Comparison of ENCODE assay signal across 30 cellular contexts in genomic region chr2:231894566-231895380, GRCh38. TPM values are rescaled to one million over a fixed set of nuclear protein-coding genes. Genes with fewer than 3 reads are reported as not detected.
"Had no signal": no experiment of that assay in that cellular context is flagged by ENCODE, and none has a peak within 500 bp of the region (broad histone marks: within the 10 kb centered on the region; RNA-seq: fewer than 3 reads in every experiment).

No MANE protein-coding gene starts in this region.

- FAIRE-seq: astrocyte had no signal

- H3K27me3 Mint-ChIP-seq: stimulated activated memory B cell treated with anti-CD40 and anti-IgM and Interleukin-4, amounts not matched to agents 10 μg/mL and 1 μg/mL and 100 μg/mL, for 72 hours; stimulated activated naive CD8-positive, alpha-beta T cell treated with anti-CD3 and anti-CD28 coated beads, Interleukin-15, amount 100 ng/mL, for 72 hours had no signal

- H3K36me3 ChIP-seq: brain microvascular endothelial cell, heart left ventricle, left lung, uterus had no signal

- H3K4me1 Mint-ChIP-seq: activated B cell treated with CpG ODN at 0.5 μM for 24 hours; activated naive CD4-positive, alpha-beta T cell treated with anti-CD3 and anti-CD28 coated beads, Interleukin-2, amount 10 ng/mL, durations not matched to agents 7 days and 5 days; immature natural killer cell; neural crest cell; stimulated activated memory B cell treated with anti-CD40 and anti-IgM and Interleukin-4, amounts not matched to agents 10 μg/mL and 1 μg/mL and 100 μg/mL, for 72 hours; stimulated activated naive CD8-positive, alpha-beta T cell treated with anti-CD3 and anti-CD28 coated beads, Interleukin-15, amount 100 ng/mL, for 72 hours had no signal

- H3K27ac ChIP-seq: brain microvascular endothelial cell, foreskin keratinocyte, heart left ventricle, left lung, uterus had no signal

- H3K36me3 Mint-ChIP-seq: activated naive CD4-positive, alpha-beta T cell treated with anti-CD3 and anti-CD28 coated beads, Interleukin-2, amount 10 ng/mL, durations not matched to agents 7 days and 5 days; immature natural killer cell; stimulated activated memory B cell treated with anti-CD40 and anti-IgM and Interleukin-4, amounts not matched to agents 10 μg/mL and 1 μg/mL and 100 μg/mL, for 72 hours; type B pancreatic cell had no signal

- H3K4me1 ChIP-seq: foreskin keratinocyte, heart left ventricle, left lung, uterus had no signal

- ATAC-seq: activated T-cell treated with anti-CD3 and anti-CD28 coated beads, Interleukin-2, amount 50 U/mL, for 72 hours; esophagus mucosa; foreskin keratinocyte; heart left ventricle; left lung; right cardiac atrium; stimulated activated memory B cell treated with anti-CD40 and anti-IgM and Interleukin-4, amounts not matched to agents 10 μg/mL and 1 μg/mL and 100 μg/mL, for 72 hours; stimulated activated naive CD8-positive, alpha-beta T cell treated with anti-CD3 and anti-CD28 coated beads, Interleukin-15, amount 100 ng/mL, for 72 hours had no signal

- H3K4me3 ChIP-seq: heart left ventricle, left lung, lung, uterus had no signal

- H3K9me3 Mint-ChIP-seq: activated B cell treated with CpG ODN at 0.5 μM for 24 hours; activated naive CD4-positive, alpha-beta T cell treated with anti-CD3 and anti-CD28 coated beads, Interleukin-2, amount 10 ng/mL, durations not matched to agents 7 days and 5 days; activated T-cell treated with anti-CD3 and anti-CD28 coated beads, Interleukin-2, amount 50 U/mL, for 72 hours; immature natural killer cell; neural crest cell; stimulated activated memory B cell treated with anti-CD40 and anti-IgM and Interleukin-4, amounts not matched to agents 10 μg/mL and 1 μg/mL and 100 μg/mL, for 72 hours; stimulated activated naive CD8-positive, alpha-beta T cell treated with anti-CD3 and anti-CD28 coated beads, Interleukin-15, amount 100 ng/mL, for 72 hours; type B pancreatic cell had no signal

- H3K4me3 Mint-ChIP-seq: activated B cell treated with CpG ODN at 0.5 μM for 24 hours; activated naive CD4-positive, alpha-beta T cell treated with anti-CD3 and anti-CD28 coated beads, Interleukin-2, amount 10 ng/mL, durations not matched to agents 7 days and 5 days; activated T-cell treated with anti-CD3 and anti-CD28 coated beads, Interleukin-2, amount 50 U/mL, for 72 hours; immature natural killer cell; neural crest cell; stimulated activated memory B cell treated with anti-CD40 and anti-IgM and Interleukin-4, amounts not matched to agents 10 μg/mL and 1 μg/mL and 100 μg/mL, for 72 hours; stimulated activated naive CD8-positive, alpha-beta T cell treated with anti-CD3 and anti-CD28 coated beads, Interleukin-15, amount 100 ng/mL, for 72 hours; type B pancreatic cell had no signal

- H3K9me3 ChIP-seq: heart left ventricle, left lung, uterus had no signal

- H3K27ac Mint-ChIP-seq: activated B cell treated with CpG ODN at 0.5 μM for 24 hours; activated naive CD4-positive, alpha-beta T cell treated with anti-CD3 and anti-CD28 coated beads, Interleukin-2, amount 10 ng/mL, durations not matched to agents 7 days and 5 days; activated T-cell treated with anti-CD3 and anti-CD28 coated beads, Interleukin-2, amount 50 U/mL, for 72 hours; immature natural killer cell; stimulated activated memory B cell treated with anti-CD40 and anti-IgM and Interleukin-4, amounts not matched to agents 10 μg/mL and 1 μg/mL and 100 μg/mL, for 72 hours; stimulated activated naive CD8-positive, alpha-beta T cell treated with anti-CD3 and anti-CD28 coated beads, Interleukin-15, amount 100 ng/mL, for 72 hours; type B pancreatic cell had no signal

- H3K27me3 ChIP-seq: brain microvascular endothelial cell, uterus had no signal

- DNase-seq: activated B cell treated with CpG ODN at 0.5 μM for 24 hours; activated CD4-positive, alpha-beta T cell treated with anti-CD3 and anti-CD28 coated beads, Interleukin-2, amount 50 U/mL, for 1 hour; activated gamma-delta T cell; activated naive CD4-positive, alpha-beta T cell treated with anti-CD3 and anti-CD28 coated beads, Interleukin-2, amount 10 ng/mL, durations not matched to agents 7 days and 5 days; activated T-cell treated with anti-CD3 and anti-CD28 coated beads for 4 hours; activated T-cell treated with anti-CD3 and anti-CD28 coated beads, Interleukin-2, amount 50 U/mL, for 72 hours; amniotic stem cell; brain microvascular endothelial cell; caudate nucleus; foreskin keratinocyte; hypothalamus; immature natural killer cell; left lung; right cardiac atrium; stimulated activated CD4-positive, alpha-beta T cell treated with anti-CD3 and anti-CD28 coated beads, Interleukin-12 subunit alpha, Interleukin-12 subunit beta, amount 100 ng/mL, for 4 hours; stimulated activated CD4-positive, alpha-beta T cell treated with anti-CD3 and anti-CD28 coated beads, Interleukin-4, amount 100 ng/mL, for 1 hour; stimulated activated naive CD8-positive, alpha-beta T cell treated with anti-CD3 and anti-CD28 coated beads, Interleukin-15, amount 100 ng/mL, for 72 hours; substantia nigra; T-helper 2 cell; uterus had no signal

RNA-seq across cellular contexts. Expression of gene NPPC, which starts 31.4 kb away (rescaled TPM):
- total RNA-seq: activated B cell treated with CpG ODN at 0.5 μM for 24 hours, foreskin keratinocyte, kidney epithelial cell, left lung, mucosa of gallbladder, omental fat pad had no signal
- polyA plus RNA-seq: foreskin keratinocyte, lung had no signal
